In the genomic region with DNA sequence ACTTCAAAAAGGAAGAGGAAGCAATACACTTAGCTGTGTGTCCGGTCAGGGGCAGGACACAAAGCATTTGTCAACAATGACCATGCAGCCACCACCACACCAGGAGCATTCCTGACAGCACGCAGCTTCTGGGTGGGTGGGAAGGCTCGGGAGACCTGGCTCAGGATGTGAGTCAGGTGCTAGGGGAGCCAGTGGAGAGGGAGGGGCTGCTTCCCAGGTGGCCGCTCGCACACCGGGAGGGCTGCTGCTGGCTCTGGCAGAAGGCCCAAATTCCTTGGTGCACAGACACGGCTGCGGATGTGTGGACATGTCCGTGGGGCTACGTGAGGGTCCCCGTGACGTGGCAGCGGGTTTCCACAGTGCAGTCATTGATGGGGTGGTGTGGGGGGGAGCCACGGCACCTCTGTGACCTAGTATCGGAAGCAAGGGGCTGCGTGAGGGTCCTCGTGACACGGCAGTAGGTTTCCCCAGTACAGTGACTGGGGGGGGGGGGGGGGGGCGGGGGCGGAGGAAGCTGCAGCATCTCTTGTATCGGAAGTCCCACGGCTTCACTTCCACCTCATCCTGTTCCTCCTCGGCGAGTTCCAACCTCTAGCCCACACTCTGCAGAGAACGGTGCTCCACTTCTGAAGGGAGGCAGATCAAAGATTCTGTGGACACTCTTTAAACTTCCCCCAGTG, we compare ENCODE assay signal across 9 cellular contexts.
DNase-seq lines count a peak whose midpoint lies in the region; ATAC-seq lines count a peak whose summit lies in the region.
"Had no signal": no experiment of that assay in that cellular context is flagged by ENCODE, and none has a peak within 500 bp of the region (broad histone marks: within the 10 kb centered on the region; RNA-seq: fewer than 3 reads in every experiment).

No MANE protein-coding gene starts in this region.

- H3K36me3 ChIP-seq in esophagus (ENCODE audit: control insufficient read depth in 2 of 2, insufficient read depth in 2 of 2, low read length in 1 of 2): peaks cover 0 to 11% of the 10 kb centered on the region in 2 donors
- H3K36me3 ChIP-seq: ovary had no signal

- no peak overlapping the region for H3K4me3 ChIP-seq in esophagus (ENCODE audit: low read depth in 1 of 2, low read length in 2 of 2)
- H3K4me3 ChIP-seq: ovary had no signal

- peaks cover 13 to 33% of the 10 kb centered on the region in 2 donors for H3K4me1 ChIP-seq in esophagus (ENCODE audit: control insufficient read depth in 2 of 2, insufficient read depth in 2 of 2, low read length in 1 of 2)

- H3K9me3 Mint-ChIP-seq in T-helper 1 cell treated with Interleukin-12 subunit alpha and Interleukin-12 subunit beta and Interleukin-4 antibody, amounts not matched to agents 30 μg/mL and 1 μg/mL, for 36 hours: no peaks in the 10 kb centered on the region
- H3K9me3 Mint-ChIP-seq in stimulated activated memory B cell treated with anti-CD40 and anti-IgM and Interleukin-4, amounts not matched to agents 10 μg/mL and 1 μg/mL and 100 μg/mL, for 72 hours: no peaks in the 10 kb centered on the region

- no peaks in the 10 kb centered on the region for H3K9me3 ChIP-seq in esophagus (ENCODE audit: control insufficient read depth in 2 of 2, insufficient read depth in 1 of 2, low read depth in 1 of 2, low read length in 1 of 2)
- H3K9me3 ChIP-seq: ovary had no signal

- peaks cover 65% of the 10 kb centered on the region for H3K4me1 Mint-ChIP-seq in T-helper 1 cell treated with Interleukin-12 subunit alpha and Interleukin-12 subunit beta and Interleukin-4 antibody, amounts not matched to agents 30 μg/mL and 1 μg/mL, for 36 hours (ENCODE audit: low read depth)
- H3K4me1 Mint-ChIP-seq in stimulated activated memory B cell treated with anti-CD40 and anti-IgM and Interleukin-4, amounts not matched to agents 10 μg/mL and 1 μg/mL and 100 μg/mL, for 72 hours: peaks cover 83% of the 10 kb centered on the region

- H3K27me3 Mint-ChIP-seq in T-helper 1 cell treated with Interleukin-12 subunit alpha and Interleukin-12 subunit beta and Interleukin-4 antibody, amounts not matched to agents 30 μg/mL and 1 μg/mL, for 36 hours (ENCODE audit: low read depth): no peaks in the 10 kb centered on the region
- no peaks in the 10 kb centered on the region for H3K27me3 Mint-ChIP-seq in stimulated activated memory B cell treated with anti-CD40 and anti-IgM and Interleukin-4, amounts not matched to agents 10 μg/mL and 1 μg/mL and 100 μg/mL, for 72 hours

- H3K27ac Mint-ChIP-seq in T-helper 1 cell treated with Interleukin-12 subunit alpha and Interleukin-12 subunit beta and Interleukin-4 antibody, amounts not matched to agents 30 μg/mL and 1 μg/mL, for 36 hours: peak overlapping the region; percentile 63
- no peak overlapping the region for H3K27ac Mint-ChIP-seq in stimulated activated memory B cell treated with anti-CD40 and anti-IgM and Interleukin-4, amounts not matched to agents 10 μg/mL and 1 μg/mL and 100 μg/mL, for 72 hours

- no peak for ATAC-seq in stimulated activated memory B cell treated with anti-CD40 and anti-IgM and Interleukin-4, amounts not matched to agents 10 μg/mL and 1 μg/mL and 100 μg/mL, for 72 hours
- no peak for ATAC-seq in HG03439 (IDR thresholded peaks at IDR 0.05; ENCODE audit: unreplicated experiment)

- 38 to 42% methylated on average over 23 to 25 of the region's 25 CpGs for WGBS in esophagus, 2 donors

- no peaks in the 10 kb centered on the region for H3K27me3 ChIP-seq in esophagus (ENCODE audit: control insufficient read depth in 1 of 2, insufficient read depth in 2 of 2, low read length in 2 of 2)
- H3K27me3 ChIP-seq: ovary had no signal

- H3K27ac ChIP-seq in esophagus (ENCODE audit: low read depth in 2 of 2, low read length in 1 of 2): peak overlapping the region; percentile 21 to 45
- H3K27ac ChIP-seq: ovary had no signal

- peak; percentile 16 for DNase-seq in DMS153 treated with DMSO at 0.1 percent for 48 hours (lab: John Stamatoyannopoulos, UW; ENCODE audit: unreplicated experiment)
- DNase-seq in DMS153 (lab: John Stamatoyannopoulos, UW): no peak
- DNase-seq in renal cortical epithelial cell (ENCODE audit: low read depth): peak; percentile 82
- DNase-seq in dedifferentiated amniotic fluid mesenchymal stem cell (ENCODE audit: extremely low spot score): no peak

- peak overlapping the region; percentile 28 for H3K4me3 Mint-ChIP-seq in T-helper 1 cell treated with Interleukin-12 subunit alpha and Interleukin-12 subunit beta and Interleukin-4 antibody, amounts not matched to agents 30 μg/mL and 1 μg/mL, for 36 hours
- no peak overlapping the region for H3K4me3 Mint-ChIP-seq in stimulated activated memory B cell treated with anti-CD40 and anti-IgM and Interleukin-4, amounts not matched to agents 10 μg/mL and 1 μg/mL and 100 μg/mL, for 72 hours

- H3K36me3 Mint-ChIP-seq in T-helper 1 cell treated with Interleukin-12 subunit alpha and Interleukin-12 subunit beta and Interleukin-4 antibody, amounts not matched to agents 30 μg/mL and 1 μg/mL, for 36 hours (ENCODE audit: low read depth): peaks cover 17% of the 10 kb centered on the region
- H3K36me3 Mint-ChIP-seq in stimulated activated memory B cell treated with anti-CD40 and anti-IgM and Interleukin-4, amounts not matched to agents 10 μg/mL and 1 μg/mL and 100 μg/mL, for 72 hours: peaks cover 3% of the 10 kb centered on the region

Comparison
In these comparisons a context has a peak if more than half of its experiments do, and no peak if none do; other contexts are left out.
1. DNase-seq: peak in DMS153 treated with DMSO at 0.1 percent for 48 hours (single experiment) and renal cortical epithelial cell (single experiment); none in DMS153 (single experiment) and dedifferentiated amniotic fluid mesenchymal stem cell (single experiment).